In genomic region chr11:35523351-35523768, GRCh38 we compare ENCODE assay signal across 15 cellular contexts. TPM values are rescaled to one million over a fixed set of nuclear protein-coding genes. Genes with fewer than 3 reads are reported as not detected.
DNase-seq lines count a peak whose midpoint lies in the region; ATAC-seq and TF ChIP-seq lines count a peak whose summit lies in the region.
"Had no signal": no experiment of that assay in that cellular context is flagged by ENCODE, and none has a peak within 500 bp of the region (broad histone marks: within the 10 kb centered on the region; RNA-seq: fewer than 3 reads in every experiment).

No MANE protein-coding gene starts in this region.

- no peaks in the 10 kb centered on the region for H3K79me2 ChIP-seq in H9 (ENCODE audit: insufficient read depth, low read length)
- H3K79me2 ChIP-seq: parathyroid adenoma had no signal

- no peak overlapping the region for H4K91ac ChIP-seq in H9 (ENCODE audit: insufficient read length, low read depth, low read length)

- no peaks in the 10 kb centered on the region for H3K79me1 ChIP-seq in H9 (ENCODE audit: insufficient read depth, low read depth, low read length, poor library complexity, severe bottlenecking)

- peak overlapping the region; percentile 94 for H3K4me3 ChIP-seq in fibroblast of villous mesenchyme (ENCODE audit: low read depth, low read length)
- H3K4me3 ChIP-seq in stomach, result peak overlapping the region in 1 of 4 donors; percentile 12
- H3K4me3 ChIP-seq in gastroesophageal sphincter, result no peak overlapping the region
- H3K4me3 ChIP-seq: body of pancreas had no signal

- no peak overlapping the region for H2BK12ac ChIP-seq in H9 (ENCODE audit: insufficient read length, low read depth, low read length)

- TF ChIP-seq CTCF in fibroblast of villous mesenchyme (IDR thresholded peaks at IDR 0.05; ENCODE audit: insufficient read depth, low read depth, low read length) (no peak), stomach (IDR thresholded peaks at IDR 0.05) (no peak), H9 (conservative IDR thresholded peaks at IDR 0.05) (no peak), gastroesophageal sphincter (IDR thresholded peaks at IDR 0.05) (no peak)

- H3K4me1 Mint-ChIP-seq in H9, result peaks cover 22 to 31% of the 10 kb centered on the region in 2 experiments
- H3K4me1 Mint-ChIP-seq in activated T-helper 17 cell treated with anti-CD3 and anti-CD28 coated beads, Interleukin-2, amount 50 U/mL, for 72 hours, result no peaks in the 10 kb centered on the region
- H3K4me1 Mint-ChIP-seq: activated CD4-positive, alpha-beta T cell treated with anti-CD3 and anti-CD28 coated beads, Interleukin-2, amount 10 ng/mL, durations not matched to agents 7 days and 5 days had no signal

- TF ChIP-seq POLR2A in stomach (IDR thresholded peaks at IDR 0.05) (no peak), gastroesophageal sphincter (IDR thresholded peaks at IDR 0.05) (no peak)

- peaks cover 0 to 6% (median 0%) of the 10 kb centered on the region in 3 experiments; a peak in 3 of 7 replicates for H3K36me3 Mint-ChIP-seq in H9 (ENCODE audit: insufficient read depth in 1 of 3, low read depth in 3 of 3)
- H3K36me3 Mint-ChIP-seq in activated T-helper 17 cell treated with anti-CD3 and anti-CD28 coated beads, Interleukin-2, amount 50 U/mL, for 72 hours (ENCODE audit: low read depth), result no peaks in the 10 kb centered on the region
- H3K36me3 Mint-ChIP-seq: CD4-positive, alpha-beta memory T cell; T-cell had no signal

- WGBS in stomach, 5 donors, result 49 to 69% (median 56%) methylated on average over 7 of the region's 7 CpGs
- no CpG with 5 or more reads among the region's 7 CpGs for WGBS in H9 (ENCODE audit: extremely low coverage, insufficient read length, low lambda C conversion rate)
- 43 to 44% methylated on average over 6 to 7 of the region's 7 CpGs for WGBS in gastroesophageal sphincter (ENCODE audit: low coverage in 1 of 2), 2 donors

- H4K5ac ChIP-seq in H9 (ENCODE audit: insufficient read length, low read depth, low read length), result no peak overlapping the region

- in situ Hi-C loops in SK-MEL-5 (cut with HindIII; ENCODE audit: low pct_unique_long_range_greater_than_20kb, low sequenced_read_pairs), result no loop called here

- peak; percentile 37 for DNase-seq in Daoy (ENCODE audit: low read depth)
- DNase-seq in SK-MEL-5 (ENCODE audit: low read depth, low spot score), result peak; percentile 12
- DNase-seq in fibroblast of villous mesenchyme (ENCODE audit: low read depth), result peak; percentile 87
- no peak for DNase-seq in stomach
- DNase-seq in H9, result no peak
- DNase-seq in NCI-H2171 treated with DMSO at 0.1 percent for 48 hours (lab: John Stamatoyannopoulos, UW), result no peak
- DNase-seq: activated CD4-positive, alpha-beta T cell treated with anti-CD3 and anti-CD28 coated beads, Interleukin-2, amount 10 ng/mL, durations not matched to agents 7 days and 5 days; body of pancreas; CD4-positive, alpha-beta memory T cell; MM.1S; T-cell had no signal

- no peak overlapping the region for H2AK5ac ChIP-seq in H9 (ENCODE audit: insufficient read length, low read length)

- H3K4me1 ChIP-seq in stomach, result peaks cover 4 to 47% (median 14%) of the 10 kb centered on the region in 4 donors
- peaks cover 4% of the 10 kb centered on the region; the same call in 1 of the 2 replicates for H3K4me1 ChIP-seq in H9 (ENCODE audit: insufficient read depth, low read length)
- peaks cover 0 to 11% (median 4%) of the 10 kb centered on the region in 3 donors for H3K4me1 ChIP-seq in gastroesophageal sphincter
- H3K4me1 ChIP-seq: parathyroid adenoma had no signal

- no peak overlapping the region for H2BK120ac ChIP-seq in H9 (ENCODE audit: low read depth, low read length, poor library complexity, severe bottlenecking)

- intact Hi-C loops in stomach (cut with DNase I; ENCODE audit: low total_unique reads), result no loop called here

- no peak overlapping the region for H3K4me3 Mint-ChIP-seq in H9
- no peak overlapping the region for H3K4me3 Mint-ChIP-seq in activated T-helper 17 cell treated with anti-CD3 and anti-CD28 coated beads, Interleukin-2, amount 50 U/mL, for 72 hours
- H3K4me3 Mint-ChIP-seq: activated CD4-positive, alpha-beta T cell treated with anti-CD3 and anti-CD28 coated beads, Interleukin-2, amount 10 ng/mL, durations not matched to agents 7 days and 5 days; CD4-positive, alpha-beta memory T cell; T-cell had no signal

- no peak overlapping the region for H2BK20ac ChIP-seq in H9 (ENCODE audit: low read depth, low read length, poor library complexity, severe bottlenecking)

- H3K36me3 ChIP-seq in stomach (no peaks in the 10 kb centered on the region), gastroesophageal sphincter (no peaks in the 10 kb centered on the region)

- H3K4me2 ChIP-seq in H9 (ENCODE audit: insufficient read depth, insufficient read length, low read length), result no peak overlapping the region

- H3K18ac ChIP-seq in H9 (ENCODE audit: insufficient read length, low read depth, low read length), result no peak overlapping the region

- TF ChIP-seq EP300 in stomach (IDR thresholded peaks at IDR 0.05) (no peak), gastroesophageal sphincter (IDR thresholded peaks at IDR 0.05) (no peak)

- no peak overlapping the region for H3K56ac ChIP-seq in H9 (ENCODE audit: insufficient read length, low read depth, low read length)

- H4K8ac ChIP-seq in H9 (replicated peaks; ENCODE audit: insufficient read length, low read depth, low read length), result no peak overlapping the region

- no peaks in the 10 kb centered on the region for H4K20me1 ChIP-seq in H9 (ENCODE audit: control insufficient read depth, insufficient read depth, insufficient read length)

- H3K27ac Mint-ChIP-seq in H9, result no peak overlapping the region
- no peak overlapping the region for H3K27ac Mint-ChIP-seq in activated T-helper 17 cell treated with anti-CD3 and anti-CD28 coated beads, Interleukin-2, amount 50 U/mL, for 72 hours
- H3K27ac Mint-ChIP-seq: activated CD4-positive, alpha-beta T cell treated with anti-CD3 and anti-CD28 coated beads, Interleukin-2, amount 10 ng/mL, durations not matched to agents 7 days and 5 days; CD4-positive, alpha-beta memory T cell; T-cell had no signal

- H2BK15ac ChIP-seq in H9 (ENCODE audit: low read depth, low read length), result no peak overlapping the region

- H3K27ac ChIP-seq in stomach, result peak overlapping the region in 3 of 5 donors; percentile 24 to 68 (median 56)
- H3K27ac ChIP-seq in H9 (ENCODE audit: insufficient read length, low read depth, low read length), result no peak overlapping the region
- H3K27ac ChIP-seq in gastroesophageal sphincter, result peak overlapping the region in 2 of 4 donors; percentile 9 to 35
- H3K27ac ChIP-seq: body of pancreas, parathyroid adenoma had no signal

- no peak overlapping the region for H3K14ac ChIP-seq in H9 (ENCODE audit: insufficient read depth, low read length)

- peaks cover 1 to 6% of the 10 kb centered on the region in 2 experiments; a peak in 2 of 5 replicates for H3K9me3 Mint-ChIP-seq in H9
- no peaks in the 10 kb centered on the region for H3K9me3 Mint-ChIP-seq in activated T-helper 17 cell treated with anti-CD3 and anti-CD28 coated beads, Interleukin-2, amount 50 U/mL, for 72 hours
- H3K9me3 Mint-ChIP-seq: activated CD4-positive, alpha-beta T cell treated with anti-CD3 and anti-CD28 coated beads, Interleukin-2, amount 10 ng/mL, durations not matched to agents 7 days and 5 days; T-cell had no signal

- no peaks in the 10 kb centered on the region for H3K9me3 ChIP-seq in stomach
- H3K9me3 ChIP-seq in H9 (ENCODE audit: control insufficient read depth, low read depth, low read length), result no peaks in the 10 kb centered on the region
- no peaks in the 10 kb centered on the region for H3K9me3 ChIP-seq in gastroesophageal sphincter
- H3K9me3 ChIP-seq: body of pancreas had no signal

- no peak overlapping the region for H3K4ac ChIP-seq in H9 (ENCODE audit: low read depth, low read length)

- no peak for ATAC-seq in activated T-helper 17 cell treated with anti-CD3 and anti-CD28 coated beads, Interleukin-2, amount 50 U/mL, for 72 hours (replicated peaks)
- ATAC-seq in gastroesophageal sphincter, result no peak
- ATAC-seq: body of pancreas, T-cell had no signal

- H3T11ph ChIP-seq in H9 (ENCODE audit: low read length), result no peak overlapping the region

- H3K9ac ChIP-seq in H9 (ENCODE audit: extremely low read depth, insufficient read length, low read length), result no peak overlapping the region
- H3K9ac ChIP-seq: parathyroid adenoma had no signal

- no peak overlapping the region for H3K23ac ChIP-seq in H9 (ENCODE audit: insufficient read length, low read depth, low read length)

- H3K27me3 ChIP-seq in stomach (peaks cover 0 to 46% (median 14%) of the 10 kb centered on the region in 3 donors), H9 (ENCODE audit: insufficient read depth, low read length) (no peaks in the 10 kb centered on the region; the same call in 1 of the 2 replicates), gastroesophageal sphincter (peaks cover 43% of the 10 kb centered on the region)

- H2BK5ac ChIP-seq in H9 (ENCODE audit: insufficient read length, low read length), result no peak overlapping the region

- H3K27me3 Mint-ChIP-seq in H9 (ENCODE audit: low read depth), result peaks cover 52% of the 10 kb centered on the region
- H3K27me3 Mint-ChIP-seq in activated T-helper 17 cell treated with anti-CD3 and anti-CD28 coated beads, Interleukin-2, amount 50 U/mL, for 72 hours, result peaks cover 65% of the 10 kb centered on the region

- H2AFZ ChIP-seq in H9 (ENCODE audit: low read length), result no peak overlapping the region
- H2AFZ ChIP-seq: parathyroid adenoma had no signal

- peaks cover 12% of the 10 kb centered on the region for H3K23me2 ChIP-seq in H9 (ENCODE audit: insufficient read length, low read depth, low read length, poor library complexity, severe bottlenecking)

RNA-seq across cellular contexts. Expression of gene PAMR1, which starts 2.1 kb away (rescaled TPM):
- total RNA-seq in Daoy (2014; rRNA removed; shearing (Covaris generic)), result 0.17 and 0.33 TPM in 2 replicates
- total RNA-seq in SK-MEL-5 (2014; rRNA removed; shearing (Covaris generic)), result not detected in 2 replicates
- not detected in 2 replicates for polyA plus RNA-seq in SK-MEL-5 (2015; cell fraction: cytosol; rRNA removed)
- not detected in 2 replicates for polyA plus RNA-seq in SK-MEL-5 (2015; cell fraction: nucleus; rRNA removed)
- 416 and 493 TPM in 2 replicates for total RNA-seq in fibroblast of villous mesenchyme
- 10 to 100 TPM in 1 of 5 donors, 1 to 10 TPM in 1, under 1 TPM in 2, not detected in 1; under 0.01 to 26.8 (median 2.0) TPM for total RNA-seq in stomach
- polyA plus RNA-seq in stomach, result 1 to 10 TPM in 1 of 3 donors, under 1 TPM in 2; 0.40 to 4.9 (median 0.56) TPM
- 2.4 and 2.9 TPM in 2 replicates for total RNA-seq in H9 (2021)
- total RNA-seq in activated T-helper 17 cell treated with anti-CD3 and anti-CD28 coated beads, Interleukin-2, amount 50 U/mL, for 72 hours, result not detected
- 10 to 100 TPM in 1 of 4 donors, 1 to 10 TPM in 3; 4.2 to 17.3 (median 5.6) TPM for total RNA-seq in gastroesophageal sphincter
- total RNA-seq: activated CD4-positive, alpha-beta T cell treated with anti-CD3 and anti-CD28 coated beads, Interleukin-2, amount 10 ng/mL, durations not matched to agents 7 days and 5 days; CD4-positive, alpha-beta memory T cell; lung microvascular endothelial cell had no signal
- polyA plus RNA-seq: CD4-positive, alpha-beta memory T cell had no signal

Comparison
In these comparisons a context has a peak if more than half of its experiments do, and no peak if none do; other contexts are left out.
1. DNase-seq: peak in Daoy (single experiment), SK-MEL-5 (single experiment) and fibroblast of villous mesenchyme (single experiment); none in stomach (single experiment), H9 (single experiment) and NCI-H2171 treated with DMSO at 0.1 percent for 48 hours (single experiment).
2. RNA of gene PAMR1, which starts 2.1 kb away (total RNA-seq): 416 to 493 TPM in fibroblast of villous mesenchyme; 4.2 to 17.3 TPM in gastroesophageal sphincter, 2.4 to 2.9 TPM in H9, under 0.01 to 26.8 TPM in stomach, not detected in activated T-helper 17 cell treated with anti-CD3 and anti-CD28 coated beads, Interleukin-2, amount 50 U/mL, for 72 hours, 0.17 to 0.33 TPM in Daoy and not detected in SK-MEL-5; every median in the first group is over 10 times any median in the second.